20 cellular contexts compared by ENCODE assay signal in genomic region chr1:7455796-7456568, GRCh38.
DNase-seq lines count a peak whose midpoint lies in the region; FAIRE-seq and TF ChIP-seq lines count a peak whose summit lies in the region.
"Had no signal": no experiment of that assay in that cellular context is flagged by ENCODE, and none has a peak within 500 bp of the region (broad histone marks: within the 10 kb centered on the region; RNA-seq: fewer than 3 reads in every experiment).

No MANE protein-coding gene starts in this region.

- H3K9me3 ChIP-seq in breast epithelium (no peaks in the 10 kb centered on the region), endothelial cell of umbilical vein (replicated peaks; ENCODE audit: control insufficient read depth, insufficient read depth, low read length) (no peaks in the 10 kb centered on the region), thyroid gland (no peaks in the 10 kb centered on the region)
- H3K9me3 ChIP-seq: prostate gland had no signal

- H3K27ac Mint-ChIP-seq in MCF 10A (ENCODE audit: low read depth, unreplicated experiment) (no peak overlapping the region), immature natural killer cell (no peak overlapping the region)
- H3K27ac Mint-ChIP-seq: activated B cell treated with CpG ODN at 0.5 μM for 24 hours; activated naive CD4-positive, alpha-beta T cell treated with anti-CD3 and anti-CD28 coated beads, Interleukin-2, amount 10 ng/mL, durations not matched to agents 7 days and 5 days; CD4-positive, alpha-beta T cell; neural progenitor cell had no signal

- TF ChIP-seq CTCF in breast epithelium (IDR thresholded peaks at IDR 0.05) (no peak), MCF 10A (IDR thresholded peaks at IDR 0.05; ENCODE audit: unreplicated experiment) (no peak), endothelial cell of umbilical vein (IDR thresholded peaks at IDR 0.05; ENCODE audit: extremely low read depth in 1 of 2, insufficient read depth in 1 of 2, low read depth in 1 of 2, low read length in 2 of 2) (no peak), thyroid gland (IDR thresholded peaks at IDR 0.05) (peak in 1 of 6 experiments; percentile 7)

- no peaks in the 10 kb centered on the region for H3K79me2 ChIP-seq in endothelial cell of umbilical vein (ENCODE audit: control insufficient read depth, insufficient read depth, low read length)

- H3K4me2 ChIP-seq in endothelial cell of umbilical vein (ENCODE audit: insufficient read depth, low read length), result no peak overlapping the region
- H3K4me2 ChIP-seq: neural progenitor cell had no signal

- H3K4me1 Mint-ChIP-seq in MCF 10A (ENCODE audit: insufficient read depth, unreplicated experiment) (no peaks in the 10 kb centered on the region), immature natural killer cell (no peaks in the 10 kb centered on the region)
- H3K4me1 Mint-ChIP-seq: activated B cell treated with CpG ODN at 0.5 μM for 24 hours; activated naive CD4-positive, alpha-beta T cell treated with anti-CD3 and anti-CD28 coated beads, Interleukin-2, amount 10 ng/mL, durations not matched to agents 7 days and 5 days had no signal

- TF ChIP-seq POLR2A in breast epithelium (IDR thresholded peaks at IDR 0.05) (no peak), endothelial cell of umbilical vein (IDR thresholded peaks at IDR 0.05; ENCODE audit: low read depth, low read length) (no peak), thyroid gland (IDR thresholded peaks at IDR 0.05) (no peak)

- no peak overlapping the region for H3K4me3 Mint-ChIP-seq in MCF 10A (ENCODE audit: unreplicated experiment)
- H3K4me3 Mint-ChIP-seq in immature natural killer cell, result no peak overlapping the region
- H3K4me3 Mint-ChIP-seq: activated B cell treated with CpG ODN at 0.5 μM for 24 hours; activated naive CD4-positive, alpha-beta T cell treated with anti-CD3 and anti-CD28 coated beads, Interleukin-2, amount 10 ng/mL, durations not matched to agents 7 days and 5 days; CD4-positive, alpha-beta T cell; neural progenitor cell had no signal

- no peaks in the 10 kb centered on the region for H3K36me3 Mint-ChIP-seq in MCF 10A (ENCODE audit: insufficient read depth, unreplicated experiment)
- H3K36me3 Mint-ChIP-seq in immature natural killer cell, result no peaks in the 10 kb centered on the region
- H3K36me3 Mint-ChIP-seq: activated naive CD4-positive, alpha-beta T cell treated with anti-CD3 and anti-CD28 coated beads, Interleukin-2, amount 10 ng/mL, durations not matched to agents 7 days and 5 days; neural progenitor cell had no signal

- DNase-seq in breast epithelium (ENCODE audit: low spot score in 2 of 2), result no peak
- DNase-seq in MCF 10A (ENCODE audit: unreplicated experiment), result no peak
- DNase-seq in NCI-H69 (lab: John Stamatoyannopoulos, UW), result peak; percentile 51
- peak; percentile 7 for DNase-seq in endothelial cell of umbilical vein (ENCODE audit: low read depth, low spot score)
- no peak for DNase-seq in thyroid gland
- DNase-seq in NCI-H1930 (lab: John Stamatoyannopoulos, UW), result no peak
- DNase-seq in immature natural killer cell, result no peak
- DNase-seq: activated B cell treated with CpG ODN at 0.5 μM for 24 hours; activated naive CD4-positive, alpha-beta T cell treated with anti-CD3 and anti-CD28 coated beads, Interleukin-2, amount 10 ng/mL, durations not matched to agents 7 days and 5 days; amniotic stem cell; CD4-positive, alpha-beta T cell; dermis blood vessel endothelial cell; GF-D8; MV-4-11; NCI-H2029 treated with DMSO at 0.1 percent for 48 hours; T1000; trophoblast cell had no signal

- H3K4me3 ChIP-seq in breast epithelium, result peak overlapping the region in 2 of 3 donors; percentile 6 to 40
- H3K4me3 ChIP-seq in endothelial cell of umbilical vein (replicated peaks in 1 of 3; ENCODE audit: insufficient read depth in 1 of 3, low read depth in 1 of 3, low read length in 3 of 3), result no peak overlapping the region
- H3K4me3 ChIP-seq in thyroid gland (replicated peaks in 1 of 3), result no peak overlapping the region
- H3K4me3 ChIP-seq: neural progenitor cell, prostate gland had no signal

- no peaks in the 10 kb centered on the region for H4K20me1 ChIP-seq in endothelial cell of umbilical vein (replicated peaks; ENCODE audit: control insufficient read depth, extremely low read depth, insufficient read depth, low read length)

- CTCF ChIA-PET in MCF 10A (lab: Yijun Ruan, JAX) (interaction anchor here (0.5 to 0.6 kb wide), 4 partner anchors 38 to 755 kb away, joined by 3 to 4 read pairs (median 3); partner anchors contain the start of gene DNAJC11), endothelial cell of umbilical vein (lab: Charles Lee) (interaction anchor here (1.2 kb wide), 1 partner anchor 15 kb away, joined by 4 read pairs; no protein-coding TSS in a partner anchor)

- H3K27ac ChIP-seq in breast epithelium, result peak overlapping the region in 1 of 2 donors; percentile 25
- no peak overlapping the region for H3K27ac ChIP-seq in endothelial cell of umbilical vein (ENCODE audit: insufficient read depth, low read depth, low read length)
- peak overlapping the region; percentile 80 to 94 (median 90) for H3K27ac ChIP-seq in thyroid gland
- H3K27ac ChIP-seq: neural progenitor cell, prostate gland had no signal

- H3K27me3 ChIP-seq in breast epithelium, result no peaks in the 10 kb centered on the region
- no peaks in the 10 kb centered on the region for H3K27me3 ChIP-seq in endothelial cell of umbilical vein (ENCODE audit: control insufficient read depth in 2 of 2, insufficient read depth in 2 of 2, low read length in 2 of 2)
- no peaks in the 10 kb centered on the region for H3K27me3 ChIP-seq in thyroid gland
- H3K27me3 ChIP-seq: neural progenitor cell had no signal

- POLR2A ChIA-PET in MCF 10A (lab: Yijun Ruan, JAX), result interaction anchor here (0.6 to 1.7 kb wide), 4 partner anchors 12 to 496 kb away, joined by 3 to 11 read pairs (median 3); no protein-coding TSS in a partner anchor
- POLR2A ChIA-PET in endothelial cell of umbilical vein (lab: Charles Lee), result interaction anchor here (1.0 kb wide), 1 partner anchor 17 kb away, joined by 5 read pairs; no protein-coding TSS in a partner anchor

- no peaks in the 10 kb centered on the region for H3K36me3 ChIP-seq in breast epithelium
- H3K36me3 ChIP-seq in endothelial cell of umbilical vein (ENCODE audit: control insufficient read depth in 2 of 2, extremely low read depth in 1 of 2, insufficient read depth in 2 of 2, low read length in 2 of 2), result no peaks in the 10 kb centered on the region
- H3K36me3 ChIP-seq in thyroid gland, result no peaks in the 10 kb centered on the region
- H3K36me3 ChIP-seq: neural progenitor cell, prostate gland had no signal

- BruUV-seq in MCF 10A (replicated peaks; lab: Mats Ljungman, UMichigan) (no TSS peak), endothelial cell of umbilical vein (replicated peaks; lab: Mats Ljungman, UMichigan) (no TSS peak)

- intact Hi-C loops in breast epithelium (cut with DNase I; ENCODE audit: low total_unique reads), result no loop called here
- intact Hi-C loops in MCF 10A (cut with micrococcal nuclease), result no loop called here
- intact Hi-C loops in endothelial cell of umbilical vein (cut with micrococcal nuclease), result loop anchor here (2.0 kb wide), 1 partner anchor 191 kb away; no protein-coding TSS in a partner anchor
- intact Hi-C loops in thyroid gland (cut with DNase I), result no loop called here

- H3K9me1 ChIP-seq in endothelial cell of umbilical vein (replicated peaks; ENCODE audit: control insufficient read depth, extremely low read depth, insufficient read depth, low read length), result no peaks in the 10 kb centered on the region

- H3K9ac ChIP-seq in endothelial cell of umbilical vein (replicated peaks; ENCODE audit: extremely low read depth, insufficient read depth, low read length), result no peak overlapping the region
- H3K9ac ChIP-seq: neural progenitor cell had no signal

- no peak for FAIRE-seq in endothelial cell of umbilical vein (lab: Jason Lieb, UNC)
- FAIRE-seq: GM18507 had no signal

- dilution Hi-C loops in endothelial cell of umbilical vein (cut with MboI; ENCODE audit: extremely low pct_ligation_motif_present, low sequenced_read_pairs), result no loop called here

- WGBS in thyroid gland, 2 donors, result 78 to 79% methylated on average over 5 to 8 of the region's 11 CpGs

- H3K4me1 ChIP-seq in breast epithelium (no peaks in the 10 kb centered on the region), endothelial cell of umbilical vein (ENCODE audit: control insufficient read depth, extremely low read depth, insufficient read depth, low read length) (no peaks in the 10 kb centered on the region), thyroid gland (peaks cover 21 to 28% of the 10 kb centered on the region in 2 donors)
- H3K4me1 ChIP-seq: prostate gland had no signal

- no peaks in the 10 kb centered on the region for H3K9me3 Mint-ChIP-seq in MCF 10A (ENCODE audit: unreplicated experiment)
- H3K9me3 Mint-ChIP-seq in immature natural killer cell, result no peaks in the 10 kb centered on the region
- H3K9me3 Mint-ChIP-seq: activated B cell treated with CpG ODN at 0.5 μM for 24 hours; activated naive CD4-positive, alpha-beta T cell treated with anti-CD3 and anti-CD28 coated beads, Interleukin-2, amount 10 ng/mL, durations not matched to agents 7 days and 5 days; CD4-positive, alpha-beta T cell; neural progenitor cell had no signal

- H3K27me3 Mint-ChIP-seq in MCF 10A (ENCODE audit: insufficient read depth, unreplicated experiment), result no peaks in the 10 kb centered on the region
- H3K27me3 Mint-ChIP-seq in immature natural killer cell (ENCODE audit: low read depth in 3 of 3), result peaks cover 0 to 8% (median 2%) of the 10 kb centered on the region in 3 donors
- H3K27me3 Mint-ChIP-seq: CD4-positive, alpha-beta T cell had no signal

- no peak overlapping the region for H2AFZ ChIP-seq in endothelial cell of umbilical vein (ENCODE audit: low read depth, low read length)
- H2AFZ ChIP-seq: neural progenitor cell had no signal

TF ChIP-seq in endothelial cell of umbilical vein, 7 proteins besides CTCF, POLR2A, EP300 and RAD21:
- TF ChIP-seq GATA2 (IDR thresholded peaks at IDR 0.05; ENCODE audit: insufficient read depth, insufficient read length, low read depth, low read length) (no peak), MYC (IDR thresholded peaks at IDR 0.05; ENCODE audit: low read depth, low read length) (no peak), POLR2AphosphoS5 (IDR thresholded peaks at IDR 0.05; ENCODE audit: insufficient read depth, low read depth, low read length) (no peak)
- TF ChIP-seq, protein P1, sequence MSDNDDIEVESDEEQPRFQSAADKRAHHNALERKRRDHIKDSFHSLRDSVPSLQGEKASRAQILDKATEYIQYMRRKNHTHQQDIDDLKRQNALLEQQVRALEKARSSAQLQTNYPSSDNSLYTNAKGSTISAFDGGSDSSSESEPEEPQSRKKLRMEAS (IDR thresholded peaks at IDR 0.05; ENCODE audit: insufficient read depth, insufficient read length), result no peak

Comparison
In these comparisons a context has a peak if more than half of its experiments do, and no peak if none do; other contexts are left out.
1. DNase-seq: peak in NCI-H69 (single experiment) and endothelial cell of umbilical vein (single experiment); none in breast epithelium (0 of 2), MCF 10A (single experiment), thyroid gland (0 of 2), NCI-H1930 (0 of 2) and immature natural killer cell (0 of 3).
2. H3K4me3 ChIP-seq: peak in breast epithelium (2 of 3); none in endothelial cell of umbilical vein (0 of 3) and thyroid gland (0 of 3).